Comparison of ENCODE assay signal across 10 cellular contexts in genomic region chr11:82732734-82733443, GRCh38. TPM values are rescaled to one million over a fixed set of nuclear protein-coding genes. Genes with fewer than 3 reads are reported as not detected.
A peak's percentile ranks its signal among the peaks of the same experiment; 100 is the strongest.
DNase-seq lines count a peak whose midpoint lies in the region; ATAC-seq, FAIRE-seq and TF ChIP-seq lines count a peak whose summit lies in the region.
"Had no signal": no experiment of that assay in that cellular context is flagged by ENCODE, and none has a peak within 500 bp of the region (broad histone marks: within the 10 kb centered on the region; RNA-seq: fewer than 3 reads in every experiment).

No MANE protein-coding gene starts in this region.

- H3K36me3 ChIP-seq in esophagus muscularis mucosa: no peaks in the 10 kb centered on the region

- H3K4me1 ChIP-seq in esophagus muscularis mucosa: peaks cover 6 to 31% (median 20%) of the 10 kb centered on the region in 4 donors

- H3K27ac ChIP-seq in esophagus muscularis mucosa (replicated peaks in 1 of 4): peak overlapping the region; percentile 56 to 70 (median 66)

- no peak for FAIRE-seq in D721Med (lab: Jason Lieb, UNC)
- FAIRE-seq: A204.1, islet of Langerhans had no signal

- peaks cover 0 to 65% (median 9%) of the 10 kb centered on the region in 4 donors for H3K27me3 ChIP-seq in esophagus muscularis mucosa

- peaks cover 4% of the 10 kb centered on the region for H3K4me1 Mint-ChIP-seq in T-helper 17 cell
- H3K4me1 Mint-ChIP-seq in neural crest cell: peaks cover 29% of the 10 kb centered on the region

- intact Hi-C loops in esophagus muscularis mucosa (cut with DNase I): no loop called here

- TF ChIP-seq EP300 in esophagus muscularis mucosa (IDR thresholded peaks at IDR 0.05): no peak

- H3K36me3 Mint-ChIP-seq in T-helper 17 cell (ENCODE audit: low read depth) (peaks cover 7% of the 10 kb centered on the region), neural crest cell (ENCODE audit: low read depth) (no peaks in the 10 kb centered on the region)

- peak; percentile 16 for DNase-seq in NCI-H345 (lab: John Stamatoyannopoulos, UW)
- DNase-seq in NCI-H345 treated with DMSO at 0.1 percent for 48 hours (lab: John Stamatoyannopoulos, UW; ENCODE audit: unreplicated experiment): no peak
- DNase-seq in T-helper 17 cell: no peak
- no peak for DNase-seq in esophagus muscularis mucosa (ENCODE audit: extremely low spot score)
- DNase-seq in neural crest cell (ENCODE audit: low read depth, low spot score): no peak
- no peak for DNase-seq in D721Med (ENCODE audit: insufficient read length, low spot score)
- no peak for DNase-seq in effector CD8-positive, alpha-beta T cell (lab: John Stamatoyannopoulos, UW)

- no peaks in the 10 kb centered on the region for H3K9me3 Mint-ChIP-seq in neural crest cell

- H3K4me3 ChIP-seq in esophagus muscularis mucosa: peak overlapping the region; percentile 64 to 74 (median 68)

- H3K4me3 Mint-ChIP-seq in T-helper 17 cell: peak overlapping the region; percentile 69
- peak overlapping the region; percentile 89 for H3K4me3 Mint-ChIP-seq in neural crest cell

- H3K9me3 ChIP-seq in T-helper 17 cell (ENCODE audit: control insufficient read depth, low read length, poor library complexity, severe bottlenecking) (peaks cover 2% of the 10 kb centered on the region), esophagus muscularis mucosa (no peaks in the 10 kb centered on the region)

- no CpG with 5 or more reads among the region's 93 CpGs for WGBS in esophagus muscularis mucosa

- no peak for TF ChIP-seq POLR2A in esophagus muscularis mucosa (IDR thresholded peaks at IDR 0.05; ENCODE audit: low read depth)

- H3K27ac Mint-ChIP-seq in T-helper 17 cell (no peak overlapping the region), neural crest cell (ENCODE audit: unreplicated experiment) (no peak overlapping the region)

- TF ChIP-seq CTCF in esophagus muscularis mucosa (IDR thresholded peaks at IDR 0.05): no peak
- no peak for TF ChIP-seq CTCF in neural crest cell (conservative IDR thresholded peaks at IDR 0.05)
- TF ChIP-seq CTCF in D721Med (IDR thresholded peaks at IDR 0.05; ENCODE audit: insufficient read depth, missing control alignments): no peak

- peaks cover 82% of the 10 kb centered on the region for H3K27me3 Mint-ChIP-seq in T-helper 17 cell
- H3K27me3 Mint-ChIP-seq in neural crest cell (ENCODE audit: low read depth): peaks cover 61% of the 10 kb centered on the region

- ATAC-seq in T-helper 17 cell: peak; percentile 38
- ATAC-seq in HG02870 (IDR thresholded peaks at IDR 0.05; ENCODE audit: unreplicated experiment): no peak

RNA-seq across cellular contexts. Expression of gene FAM181B, which starts 0.8 kb away (rescaled TPM):
- total RNA-seq in T-helper 17 cell: not detected
- 1 to 10 TPM in 3 of 4 donors, under 1 TPM in 1; 0.83 to 1.6 (median 1.2) TPM for total RNA-seq in esophagus muscularis mucosa
- 5.3 and 5.5 TPM in 2 replicates for total RNA-seq in neural crest cell
